In genomic region chr3:132726341-132726823, GRCh38 we compare ENCODE assay signal across 8 cellular contexts. TPM values are rescaled to one million over a fixed set of nuclear protein-coding genes. Genes with fewer than 3 reads are reported as not detected.
A peak's percentile ranks its signal among the peaks of the same experiment; 100 is the strongest.
DNase-seq lines count a peak whose midpoint lies in the region; ATAC-seq, FAIRE-seq and TF ChIP-seq lines count a peak whose summit lies in the region.

No MANE protein-coding gene starts in this region.

- peak overlapping the region; percentile 31 for H2AFZ ChIP-seq in ACC112 (ENCODE audit: low read length, unreplicated experiment)

- TF ChIP-seq POLR2A in GM12892 (IDR thresholded peaks at IDR 0.05; ENCODE audit: low read depth, low read length), result no peak

- peak; percentile 81 to 83 for TF ChIP-seq RAD21 in liver (IDR thresholded peaks at IDR 0.05)

- H3K27ac ChIP-seq in ACC112 (ENCODE audit: low read depth, low read length) (no peak overlapping the region), liver (ENCODE audit: low read depth in 1 of 2, low read length in 2 of 2) (no peak overlapping the region)

- POLR2A ChIA-PET in activated CD4-positive, alpha-beta memory T cell treated with anti-CD3 and anti-CD28 coated beads for 36 hours (lab: Charles Lee), result interaction anchor here (1.0 kb wide), 1 partner anchor 700 kb away, joined by 3 read pairs; no protein-coding TSS in a partner anchor

- no peak overlapping the region for H3K9ac ChIP-seq in liver (ENCODE audit: low read depth in 1 of 2, low read length in 2 of 2)

- H3K4me1 ChIP-seq in ACC112 (ENCODE audit: control insufficient read depth, insufficient read depth, low read length, unreplicated experiment) (peaks cover 6% of the 10 kb centered on the region), liver (ENCODE audit: control insufficient read depth in 4 of 4, insufficient read depth in 4 of 4, low read length in 3 of 4) (peaks cover under 1 to 10% (median 5%) of the 10 kb centered on the region in 4 donors)

- H3K36me3 Mint-ChIP-seq in activated CD4-positive, alpha-beta memory T cell treated with anti-CD3 and anti-CD28 coated beads for 36 hours, result peaks cover 4% of the 10 kb centered on the region

- H3K27ac Mint-ChIP-seq in activated CD4-positive, alpha-beta memory T cell treated with anti-CD3 and anti-CD28 coated beads for 36 hours, result no peak overlapping the region

- peaks cover 10% of the 10 kb centered on the region; the same call in 1 of the 2 replicates for H3K27me3 ChIP-seq in ACC112 (ENCODE audit: insufficient read depth, low read length)
- no peaks in the 10 kb centered on the region for H3K27me3 ChIP-seq in liver (ENCODE audit: control insufficient read depth in 4 of 4, insufficient read depth in 4 of 4, low read length in 3 of 4)

- TF ChIP-seq CTCF in liver (IDR thresholded peaks at IDR 0.05; ENCODE audit: low read depth, low read length, missing input control), result peak; percentile 78

- 13% methylated on average over 2 of the region's 2 CpGs for WGBS in liver

- H3K79me2 ChIP-seq in ACC112 (ENCODE audit: control insufficient read depth, insufficient read depth, low read length, unreplicated experiment), result peaks cover 5% of the 10 kb centered on the region

- peaks cover 5% of the 10 kb centered on the region for H3K27me3 Mint-ChIP-seq in activated CD4-positive, alpha-beta memory T cell treated with anti-CD3 and anti-CD28 coated beads for 36 hours

- FAIRE-seq in GM12892 (lab: Jason Lieb, UNC), result peak; percentile 48

- H3K36me3 ChIP-seq in ACC112 (ENCODE audit: insufficient read depth, low read length) (no peaks in the 10 kb centered on the region), liver (ENCODE audit: control insufficient read depth in 4 of 4, insufficient read depth in 3 of 4, low read depth in 1 of 4, low read length in 3 of 4) (no peaks in the 10 kb centered on the region)

- H3K4me3 ChIP-seq in ACC112 (ENCODE audit: low read depth, low read length), result no peak overlapping the region
- no peak overlapping the region for H3K4me3 ChIP-seq in liver (ENCODE audit: low read depth in 1 of 3, low read length in 3 of 3)

- DNase-seq in GM12892 (ENCODE audit: insufficient read length), result no peak
- DNase-seq in NCI-H2171 (lab: John Stamatoyannopoulos, UW), result peak; percentile 10
- DNase-seq in astrocyte of the hippocampus (ENCODE audit: low read depth, low spot score), result peak; percentile 51
- DNase-seq in activated CD4-positive, alpha-beta memory T cell treated with anti-CD3 and anti-CD28 coated beads for 36 hours, result no peak

- intact Hi-C loops in activated CD4-positive, alpha-beta memory T cell treated with anti-CD3 and anti-CD28 coated beads for 36 hours (cut with micrococcal nuclease), result loop anchor here (1.0 to 10.0 kb wide), 6 partner anchors 311 to 1201 kb away; partner anchors contain the start of gene TMEM108

- CTCF ChIA-PET in activated CD4-positive, alpha-beta memory T cell treated with anti-CD3 and anti-CD28 coated beads for 36 hours (lab: Charles Lee), result interaction anchor here (0.6 to 6.2 kb wide), 26 partner anchors 10 to 936 kb away, joined by 3 to 77 read pairs (median 4); partner anchors contain the start of genes DNAJC13, TMEM108 and TOPBP1

- no peaks in the 10 kb centered on the region for H3K9me3 ChIP-seq in liver (ENCODE audit: control insufficient read depth in 4 of 4, low read length in 3 of 4)

- H3K4me1 Mint-ChIP-seq in activated CD4-positive, alpha-beta memory T cell treated with anti-CD3 and anti-CD28 coated beads for 36 hours (ENCODE audit: low read depth), result peaks cover 12% of the 10 kb centered on the region

- H3K9me3 Mint-ChIP-seq in activated CD4-positive, alpha-beta memory T cell treated with anti-CD3 and anti-CD28 coated beads for 36 hours, result no peaks in the 10 kb centered on the region

- no peak overlapping the region for H3K4me3 Mint-ChIP-seq in activated CD4-positive, alpha-beta memory T cell treated with anti-CD3 and anti-CD28 coated beads for 36 hours

- no peak for ATAC-seq in HG02884 (IDR thresholded peaks at IDR 0.05; ENCODE audit: unreplicated experiment)
- no peak for ATAC-seq in HG03442 (IDR thresholded peaks at IDR 0.05; ENCODE audit: unreplicated experiment)

TF ChIP-seq in liver, 16 proteins besides CTCF, POLR2A, EP300 and RAD21:
- TF ChIP-seq ZBTB33 (IDR thresholded peaks at IDR 0.05) (no peak), NR2F2 (IDR thresholded peaks at IDR 0.05) (no peak), TAF1 (conservative IDR thresholded peaks at IDR 0.05) (no peak), FOXA1 (IDR thresholded peaks at IDR 0.05) (no peak), YY1 (IDR thresholded peaks at IDR 0.05) (no peak)
- TF ChIP-seq, protein P1, sequence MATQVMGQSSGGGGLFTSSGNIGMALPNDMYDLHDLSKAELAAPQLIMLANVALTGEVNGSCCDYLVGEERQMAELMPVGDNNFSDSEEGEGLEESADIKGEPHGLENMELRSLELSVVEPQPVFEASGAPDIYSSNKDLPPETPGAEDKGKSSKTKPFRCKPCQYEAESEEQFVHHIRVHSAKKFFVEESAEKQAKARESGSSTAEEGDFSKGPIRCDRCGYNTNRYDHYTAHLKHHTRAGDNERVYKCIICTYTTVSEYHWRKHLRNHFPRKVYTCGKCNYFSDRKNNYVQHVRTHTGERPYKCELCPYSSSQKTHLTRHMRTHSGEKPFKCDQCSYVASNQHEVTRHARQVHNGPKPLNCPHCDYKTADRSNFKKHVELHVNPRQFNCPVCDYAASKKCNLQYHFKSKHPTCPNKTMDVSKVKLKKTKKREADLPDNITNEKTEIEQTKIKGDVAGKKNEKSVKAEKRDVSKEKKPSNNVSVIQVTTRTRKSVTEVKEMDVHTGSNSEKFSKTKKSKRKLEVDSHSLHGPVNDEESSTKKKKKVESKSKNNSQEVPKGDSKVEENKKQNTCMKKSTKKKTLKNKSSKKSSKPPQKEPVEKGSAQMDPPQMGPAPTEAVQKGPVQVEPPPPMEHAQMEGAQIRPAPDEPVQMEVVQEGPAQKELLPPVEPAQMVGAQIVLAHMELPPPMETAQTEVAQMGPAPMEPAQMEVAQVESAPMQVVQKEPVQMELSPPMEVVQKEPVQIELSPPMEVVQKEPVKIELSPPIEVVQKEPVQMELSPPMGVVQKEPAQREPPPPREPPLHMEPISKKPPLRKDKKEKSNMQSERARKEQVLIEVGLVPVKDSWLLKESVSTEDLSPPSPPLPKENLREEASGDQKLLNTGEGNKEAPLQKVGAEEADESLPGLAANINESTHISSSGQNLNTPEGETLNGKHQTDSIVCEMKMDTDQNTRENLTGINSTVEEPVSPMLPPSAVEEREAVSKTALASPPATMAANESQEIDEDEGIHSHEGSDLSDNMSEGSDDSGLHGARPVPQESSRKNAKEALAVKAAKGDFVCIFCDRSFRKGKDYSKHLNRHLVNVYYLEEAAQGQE (IDR thresholded peaks at IDR 0.05), result no peak
TF ChIP-seq in liver: peak in this region for 0.

RNA-seq across cellular contexts. Expression of gene NPHP3, which starts 4.2 kb away (rescaled TPM):
- polyA plus RNA-seq in GM12892 (2012; ENCODE audit: missing spikeins), result 9.3 TPM
- total RNA-seq in liver, result 10 to 100 TPM in 1 of 2 donors, 1 to 10 TPM in 1; 8.9 to 19.7 TPM
- polyA plus RNA-seq in liver, result 1 to 10 TPM; 3.0 to 3.8 TPM
- total RNA-seq in activated CD4-positive, alpha-beta memory T cell treated with anti-CD3 and anti-CD28 coated beads for 36 hours, result 10 to 100 TPM; 13.6 to 16.7 TPM

Comparison
In these comparisons a context has a peak if more than half of its experiments do, and no peak if none do; other contexts are left out.
1. DNase-seq: peak in NCI-H2171 (single experiment) and astrocyte of the hippocampus (single experiment); none in GM12892 (single experiment) and activated CD4-positive, alpha-beta memory T cell treated with anti-CD3 and anti-CD28 coated beads for 36 hours (single experiment).